Comparison of ENCODE assay signal across 8 cellular contexts in genomic region chr1:114509596-114510234, GRCh38.
DNase-seq lines count a peak whose midpoint lies in the region; ATAC-seq, FAIRE-seq and TF ChIP-seq lines count a peak whose summit lies in the region.

No MANE protein-coding gene starts in this region.

- no CpG with 5 or more reads among the region's 8 CpGs for WGBS in iPS DF 6.9 (ENCODE audit: insufficient coverage, insufficient read length)

- no peak for TF ChIP-seq CTCF in VCaP (conservative IDR thresholded peaks at IDR 0.05)

- H3K27me3 ChIP-seq in iPS DF 6.9 (ENCODE audit: control insufficient read depth, insufficient read depth, low read length), result no peaks in the 10 kb centered on the region

- FAIRE-seq in RCC 7860 (lab: Jason Lieb, UNC), result no peak

- H3K9me3 ChIP-seq in iPS DF 6.9 (ENCODE audit: control insufficient read depth, insufficient read depth, low read length), result no peaks in the 10 kb centered on the region

- H3K27ac ChIP-seq in VCaP (peak overlapping the region; percentile 93), iPS DF 6.9 (ENCODE audit: low read length) (no peak overlapping the region)

- no peaks in the 10 kb centered on the region for H3K9me3 Mint-ChIP-seq in stimulated activated memory B cell treated with anti-CD40 and anti-IgM and Interleukin-4, amounts not matched to agents 10 μg/mL and 1 μg/mL and 100 μg/mL, for 72 hours

- peak overlapping the region; percentile 81 for H3K4me3 Mint-ChIP-seq in stimulated activated memory B cell treated with anti-CD40 and anti-IgM and Interleukin-4, amounts not matched to agents 10 μg/mL and 1 μg/mL and 100 μg/mL, for 72 hours

- H3K4me3 ChIP-seq in iPS DF 6.9 (ENCODE audit: low read length), result peak overlapping the region; percentile 90; the same call in 1 of the 2 replicates

- H3K36me3 ChIP-seq in iPS DF 6.9 (ENCODE audit: control insufficient read depth, insufficient read depth, low read length), result no peaks in the 10 kb centered on the region

- peaks cover 7% of the 10 kb centered on the region for H3K36me3 Mint-ChIP-seq in stimulated activated memory B cell treated with anti-CD40 and anti-IgM and Interleukin-4, amounts not matched to agents 10 μg/mL and 1 μg/mL and 100 μg/mL, for 72 hours

- H3K27me3 Mint-ChIP-seq in stimulated activated memory B cell treated with anti-CD40 and anti-IgM and Interleukin-4, amounts not matched to agents 10 μg/mL and 1 μg/mL and 100 μg/mL, for 72 hours, result no peaks in the 10 kb centered on the region

- no peaks in the 10 kb centered on the region; the same call in 1 of the 2 replicates for H3K4me1 ChIP-seq in iPS DF 6.9 (ENCODE audit: control insufficient read depth, insufficient read depth, low read length)

- H3K4me1 Mint-ChIP-seq in stimulated activated memory B cell treated with anti-CD40 and anti-IgM and Interleukin-4, amounts not matched to agents 10 μg/mL and 1 μg/mL and 100 μg/mL, for 72 hours, result peaks cover 56% of the 10 kb centered on the region

- peak; percentile 16 for DNase-seq in NCI-H1105 treated with DMSO at 0.1 percent for 48 hours (lab: John Stamatoyannopoulos, UW)
- no peak for DNase-seq in NCI-H1105 (lab: John Stamatoyannopoulos, UW)
- DNase-seq in iPS DF 6.9 (ENCODE audit: low read depth, low spot score), result no peak
- DNase-seq in RCC 7860 (ENCODE audit: low spot score), result no peak
- DNase-seq in stimulated activated CD4-positive, alpha-beta T cell treated with anti-CD3 and anti-CD28 coated beads, Interleukin-4, amount 100 ng/mL, for 24 hours, result no peak
- DNase-seq in T-helper 9 cell, result no peak

- peak overlapping the region; percentile 100 for H3K27ac Mint-ChIP-seq in stimulated activated memory B cell treated with anti-CD40 and anti-IgM and Interleukin-4, amounts not matched to agents 10 μg/mL and 1 μg/mL and 100 μg/mL, for 72 hours

- no peak for ATAC-seq in stimulated activated memory B cell treated with anti-CD40 and anti-IgM and Interleukin-4, amounts not matched to agents 10 μg/mL and 1 μg/mL and 100 μg/mL, for 72 hours
